ENCODE assay signal across 6 cellular contexts in the genomic region with DNA sequence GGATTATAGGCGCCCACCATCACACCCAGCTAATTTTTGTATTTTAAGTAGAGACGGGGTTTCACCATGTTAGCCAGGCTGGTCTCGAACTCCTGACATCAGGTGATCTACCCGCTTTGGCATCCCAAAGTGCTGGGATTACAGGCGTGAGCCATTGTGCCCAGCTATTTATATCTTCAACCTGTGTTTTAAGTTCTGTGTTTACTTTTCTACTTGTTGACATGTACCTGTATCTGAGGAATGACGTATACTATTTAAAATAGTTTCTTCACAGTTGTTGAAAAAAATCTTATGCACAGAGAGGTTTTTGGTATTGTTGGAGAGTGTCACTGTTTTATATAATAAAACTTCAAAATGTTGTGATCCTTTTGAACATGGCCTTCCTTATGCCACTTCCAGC. TPM values are rescaled to one million over a fixed set of nuclear protein-coding genes. Genes with fewer than 3 reads are reported as not detected.
A peak's percentile ranks its signal among the peaks of the same experiment; 100 is the strongest.
DNase-seq lines count a peak whose midpoint lies in the region; ATAC-seq and TF ChIP-seq lines count a peak whose summit lies in the region.
"Not testable (repeated sequence)": the region's sequence is repeated elsewhere in the genome, so short reads cannot be mapped to it uniquely, and the experiment has no call there.

No MANE protein-coding gene starts in this region.

- not testable (repeated sequence) for ATAC-seq in T-helper 17 cell; stimulated activated naive B cell treated with anti-CD40 and anti-IgM and Interleukin-4, amounts not matched to agents 10 μg/mL and 1 μg/mL and 100 μg/mL, for 72 hours (replicated peaks)
- ATAC-seq in lower lobe of right lung = peak; percentile 38 to 59

- CTCF ChIA-PET in activated CD4-positive, alpha-beta memory T cell treated with anti-CD3 and anti-CD28 coated beads for 36 hours (lab: Charles Lee) = interaction anchor here (0.9 kb wide), 1 partner anchor 99 kb away, joined by 4 read pairs; no protein-coding TSS in a partner anchor

- H3K9me3 Mint-ChIP-seq in activated CD4-positive, alpha-beta memory T cell treated with anti-CD3 and anti-CD28 coated beads for 36 hours; activated T-helper 1 cell treated with anti-CD3 and anti-CD28 coated beads, Interleukin-12 subunit alpha, Interleukin-12 subunit beta, Interleukin-2, Interleukin-4 antibody, amounts not matched to agents 30 ng/mL and 10 ng/mL and 1 ng/mL, durations not matched to agents 14 hours and 24 hours and 36 hours; activated naive CD8-positive, alpha-beta T cell (ENCODE audit: low read depth); stimulated activated naive B cell treated with anti-CD40 and anti-IgM and Interleukin-4, amounts not matched to agents 10 μg/mL and 1 μg/mL and 100 μg/mL, for 72 hours: not testable (repeated sequence)

- TF ChIP-seq CTCF in lower lobe of right lung (IDR thresholded peaks at IDR 0.05) = not testable (repeated sequence)

- H3K36me3 ChIP-seq in lower lobe of right lung = peaks cover 94% of the 10 kb centered on the region

- H3K27ac Mint-ChIP-seq in T-helper 17 cell = peak overlapping the region; percentile 59
- H3K27ac Mint-ChIP-seq in activated CD4-positive, alpha-beta memory T cell treated with anti-CD3 and anti-CD28 coated beads for 36 hours = peak overlapping the region; percentile 8
- peak overlapping the region; percentile 55 for H3K27ac Mint-ChIP-seq in activated T-helper 1 cell treated with anti-CD3 and anti-CD28 coated beads, Interleukin-12 subunit alpha, Interleukin-12 subunit beta, Interleukin-2, Interleukin-4 antibody, amounts not matched to agents 30 ng/mL and 10 ng/mL and 1 ng/mL, durations not matched to agents 14 hours and 24 hours and 36 hours
- peak overlapping the region; percentile 66 for H3K27ac Mint-ChIP-seq in activated naive CD8-positive, alpha-beta T cell
- H3K27ac Mint-ChIP-seq in stimulated activated naive B cell treated with anti-CD40 and anti-IgM and Interleukin-4, amounts not matched to agents 10 μg/mL and 1 μg/mL and 100 μg/mL, for 72 hours = peak overlapping the region; percentile 82

- H3K4me3 Mint-ChIP-seq in T-helper 17 cell; activated CD4-positive, alpha-beta memory T cell treated with anti-CD3 and anti-CD28 coated beads for 36 hours; activated naive CD8-positive, alpha-beta T cell: not testable (repeated sequence)
- H3K4me3 Mint-ChIP-seq in activated T-helper 1 cell treated with anti-CD3 and anti-CD28 coated beads, Interleukin-12 subunit alpha, Interleukin-12 subunit beta, Interleukin-2, Interleukin-4 antibody, amounts not matched to agents 30 ng/mL and 10 ng/mL and 1 ng/mL, durations not matched to agents 14 hours and 24 hours and 36 hours = peak overlapping the region; percentile 11
- H3K4me3 Mint-ChIP-seq in stimulated activated naive B cell treated with anti-CD40 and anti-IgM and Interleukin-4, amounts not matched to agents 10 μg/mL and 1 μg/mL and 100 μg/mL, for 72 hours = peak overlapping the region; percentile 29 to 47

- H3K27me3 ChIP-seq in lower lobe of right lung (ENCODE audit: low read depth) = not testable (repeated sequence)

- intact Hi-C loops in activated CD4-positive, alpha-beta memory T cell treated with anti-CD3 and anti-CD28 coated beads for 36 hours (cut with micrococcal nuclease); lower lobe of right lung (cut with DNase I): not testable (repeated sequence)
- intact Hi-C loops in activated T-helper 1 cell treated with anti-CD3 and anti-CD28 coated beads, Interleukin-12 subunit alpha, Interleukin-12 subunit beta, Interleukin-2, Interleukin-4 antibody, amounts not matched to agents 30 ng/mL and 10 ng/mL and 1 ng/mL, durations not matched to agents 14 hours and 24 hours and 36 hours (cut with micrococcal nuclease) = loop anchor here (2.0 kb wide), 1 partner anchor 14 kb away; no protein-coding TSS in a partner anchor

- DNase-seq in T-helper 17 cell; activated CD4-positive, alpha-beta memory T cell treated with anti-CD3 and anti-CD28 coated beads for 36 hours; activated T-helper 1 cell treated with anti-CD3 and anti-CD28 coated beads, Interleukin-12 subunit alpha, Interleukin-12 subunit beta, Interleukin-2, Interleukin-4 antibody, amounts not matched to agents 30 ng/mL and 10 ng/mL and 1 ng/mL, durations not matched to agents 14 hours and 24 hours and 36 hours (ENCODE audit: low spot score); lower lobe of right lung; stimulated activated naive B cell treated with anti-CD40 and anti-IgM and Interleukin-4, amounts not matched to agents 10 μg/mL and 1 μg/mL and 100 μg/mL, for 72 hours: not testable (repeated sequence)

- POLR2A ChIA-PET in activated CD4-positive, alpha-beta memory T cell treated with anti-CD3 and anti-CD28 coated beads for 36 hours (lab: Charles Lee) = interaction anchor here (3.1 kb wide), 1 partner anchor 19 kb away, joined by 13 read pairs; no protein-coding TSS in a partner anchor

- H3K27ac ChIP-seq in lower lobe of right lung = not testable (repeated sequence)

- not testable (repeated sequence) for H3K4me1 ChIP-seq in lower lobe of right lung

- H3K27me3 Mint-ChIP-seq in T-helper 17 cell; activated CD4-positive, alpha-beta memory T cell treated with anti-CD3 and anti-CD28 coated beads for 36 hours; activated T-helper 1 cell treated with anti-CD3 and anti-CD28 coated beads, Interleukin-12 subunit alpha, Interleukin-12 subunit beta, Interleukin-2, Interleukin-4 antibody, amounts not matched to agents 30 ng/mL and 10 ng/mL and 1 ng/mL, durations not matched to agents 14 hours and 24 hours and 36 hours (ENCODE audit: insufficient read depth); activated naive CD8-positive, alpha-beta T cell; stimulated activated naive B cell treated with anti-CD40 and anti-IgM and Interleukin-4, amounts not matched to agents 10 μg/mL and 1 μg/mL and 100 μg/mL, for 72 hours: not testable (repeated sequence)

- not testable (repeated sequence) for H3K4me1 Mint-ChIP-seq in T-helper 17 cell
- H3K4me1 Mint-ChIP-seq in activated CD4-positive, alpha-beta memory T cell treated with anti-CD3 and anti-CD28 coated beads for 36 hours (ENCODE audit: low read depth) = peaks cover 42% of the 10 kb centered on the region
- peaks cover 40% of the 10 kb centered on the region for H3K4me1 Mint-ChIP-seq in activated T-helper 1 cell treated with anti-CD3 and anti-CD28 coated beads, Interleukin-12 subunit alpha, Interleukin-12 subunit beta, Interleukin-2, Interleukin-4 antibody, amounts not matched to agents 30 ng/mL and 10 ng/mL and 1 ng/mL, durations not matched to agents 14 hours and 24 hours and 36 hours (ENCODE audit: low read depth)
- H3K4me1 Mint-ChIP-seq in activated naive CD8-positive, alpha-beta T cell (ENCODE audit: low read depth) = peaks cover 46% of the 10 kb centered on the region
- H3K4me1 Mint-ChIP-seq in stimulated activated naive B cell treated with anti-CD40 and anti-IgM and Interleukin-4, amounts not matched to agents 10 μg/mL and 1 μg/mL and 100 μg/mL, for 72 hours = peaks cover 39 to 68% of the 10 kb centered on the region in 2 donors

- not testable (repeated sequence) for H3K9me3 ChIP-seq in T-helper 17 cell (ENCODE audit: control insufficient read depth, low read length, poor library complexity, severe bottlenecking); lower lobe of right lung

- not testable (repeated sequence) for H3K4me3 ChIP-seq in lower lobe of right lung

- H3K36me3 Mint-ChIP-seq in T-helper 17 cell (ENCODE audit: low read depth) = not testable (repeated sequence)
- peaks cover 58% of the 10 kb centered on the region for H3K36me3 Mint-ChIP-seq in activated CD4-positive, alpha-beta memory T cell treated with anti-CD3 and anti-CD28 coated beads for 36 hours
- H3K36me3 Mint-ChIP-seq in activated T-helper 1 cell treated with anti-CD3 and anti-CD28 coated beads, Interleukin-12 subunit alpha, Interleukin-12 subunit beta, Interleukin-2, Interleukin-4 antibody, amounts not matched to agents 30 ng/mL and 10 ng/mL and 1 ng/mL, durations not matched to agents 14 hours and 24 hours and 36 hours (ENCODE audit: low read depth) = peaks cover 60% of the 10 kb centered on the region
- H3K36me3 Mint-ChIP-seq in activated naive CD8-positive, alpha-beta T cell = peaks cover 27% of the 10 kb centered on the region
- peaks cover 58 to 85% of the 10 kb centered on the region in 2 donors for H3K36me3 Mint-ChIP-seq in stimulated activated naive B cell treated with anti-CD40 and anti-IgM and Interleukin-4, amounts not matched to agents 10 μg/mL and 1 μg/mL and 100 μg/mL, for 72 hours

RNA-seq across cellular contexts. Expression of a gene that starts 19.9 kb away (rescaled TPM):
- 10 to 100 TPM; 90.9 to 96.2 TPM for total RNA-seq in T-helper 17 cell
- 10 to 100 TPM; 37.1 to 38.1 TPM for total RNA-seq in activated CD4-positive, alpha-beta memory T cell treated with anti-CD3 and anti-CD28 coated beads for 36 hours
- total RNA-seq in activated T-helper 1 cell treated with anti-CD3 and anti-CD28 coated beads, Interleukin-12 subunit alpha, Interleukin-12 subunit beta, Interleukin-2, Interleukin-4 antibody, amounts not matched to agents 30 ng/mL and 10 ng/mL and 1 ng/mL, durations not matched to agents 14 hours and 24 hours and 36 hours = 93.6 and 97.2 TPM in 2 replicates
- total RNA-seq in lower lobe of right lung = 33.6 TPM

Comparison
In these comparisons a context has a peak if more than half of its experiments do, and no peak if none do; other contexts are left out.
1. H3K27ac Mint-ChIP-seq: peak in every context shown above with its lines; median percentile 82 in stimulated activated naive B cell treated with anti-CD40 and anti-IgM and Interleukin-4, amounts not matched to agents 10 μg/mL and 1 μg/mL and 100 μg/mL, for 72 hours; 66 in activated naive CD8-positive, alpha-beta T cell; 59 in T-helper 17 cell; 55 in activated T-helper 1 cell treated with anti-CD3 and anti-CD28 coated beads, Interleukin-12 subunit alpha, Interleukin-12 subunit beta, Interleukin-2, Interleukin-4 antibody, amounts not matched to agents 30 ng/mL and 10 ng/mL and 1 ng/mL, durations not matched to agents 14 hours and 24 hours and 36 hours; 8 in activated CD4-positive, alpha-beta memory T cell treated with anti-CD3 and anti-CD28 coated beads for 36 hours.